Comparison of ENCODE assay signal across 18 cellular contexts in genomic region chr4:37568494-37568893, GRCh38.
"Had no signal": no experiment of that assay in that cellular context is flagged by ENCODE, and none has a peak within 500 bp of the region (broad histone marks: within the 10 kb centered on the region; RNA-seq: fewer than 3 reads in every experiment).

No MANE protein-coding gene starts in this region.

- H3K27me3 ChIP-seq: upper lobe of left lung had no signal

- H3K36me3 ChIP-seq: upper lobe of left lung had no signal

- DNase-seq: activated CD4-positive, alpha-beta memory T cell treated with anti-CD3 and anti-CD28 coated beads, Interleukin-2, amount 10 ng/mL, durations not matched to agents 7 days and 5 days; activated CD4-positive, alpha-beta T cell treated with anti-CD3 and anti-CD28 coated beads for 48 hours; activated CD4-positive, CD25-positive, alpha-beta regulatory T cell; activated CD8-positive, alpha-beta memory T cell treated with anti-CD3 and anti-CD28 coated beads, Interleukin-2, amount 10 ng/mL, durations not matched to agents 7 days and 5 days; activated naive CD4-positive, alpha-beta T cell; anterior cingulate cortex; central memory CD4-positive, alpha-beta T cell; foreskin melanocyte; glutamatergic neuron; hypothalamus; midbrain; stimulated activated CD4-positive, alpha-beta T cell treated with anti-CD3 and anti-CD28 coated beads, Interleukin-2, amount 100 ng/mL, for 24 hours; stimulated activated naive CD8-positive, alpha-beta T cell treated with anti-CD3 and anti-CD28 coated beads, Interleukin-15, Interleukin-2, amounts not matched to agents 100 U/mL and 50 U/mL, for 24 hours; T-helper 2 cell; upper lobe of left lung had no signal

- H3K27ac ChIP-seq: coronary artery, upper lobe of left lung had no signal

- H3K4me3 ChIP-seq: coronary artery, upper lobe of left lung had no signal

- ATAC-seq: activated CD8-positive, alpha-beta memory T cell treated with anti-CD3 and anti-CD28 coated beads, Interleukin-2, amount 10 ng/mL, durations not matched to agents 7 days and 5 days; activated T-helper 17 cell treated with anti-CD3 and anti-CD28 coated beads, Interleukin-2, amount 50 U/mL, for 72 hours; left lobe of liver; stimulated activated naive CD8-positive, alpha-beta T cell treated with anti-CD3 and anti-CD28 coated beads, Interleukin-15, Interleukin-2, amounts not matched to agents 100 U/mL and 50 U/mL, for 24 hours had no signal

- H3K9me3 ChIP-seq: upper lobe of left lung had no signal
